ENCODE assay signal across 8 cellular contexts in genomic region chr9:132350861-132351315, GRCh38. TPM values are rescaled to one million over a fixed set of nuclear protein-coding genes. Genes with fewer than 3 reads are reported as not detected.
DNase-seq lines count a peak whose midpoint lies in the region; ATAC-seq and TF ChIP-seq lines count a peak whose summit lies in the region.

No MANE protein-coding gene starts in this region.

- H3K4me1 ChIP-seq in psoas muscle: peaks cover 39% of the 10 kb centered on the region

- no peaks in the 10 kb centered on the region for H3K27me3 ChIP-seq in psoas muscle (ENCODE audit: insufficient read depth in 3 of 3, low read length in 2 of 3)

- DNase-seq in MV-4-11 (lab: John Stamatoyannopoulos, UW) (peak; percentile 66), choroid plexus epithelial cell (ENCODE audit: low read depth) (peak; percentile 56), psoas muscle (no peak), NCI-H2196 (lab: John Stamatoyannopoulos, UW; ENCODE audit: unreplicated experiment) (no peak), KBM-7 (no peak), NCI-H1694 treated with DMSO at 0.1 percent for 48 hours (lab: John Stamatoyannopoulos, UW) (no peak)

- 52 to 62% (median 54%) methylated on average over 6 of the region's 6 CpGs for WGBS in psoas muscle, 3 donors

- no peaks in the 10 kb centered on the region for H3K9me3 ChIP-seq in psoas muscle

- intact Hi-C loops in psoas muscle (cut with DNase I): loop anchor here in 1 of 2 donors (5.0 kb wide), 1 partner anchor 56 kb away; the partner anchor contains the start of gene TTF1

- in situ Hi-C loops in KBM-7 (cut with MboI; ENCODE audit: low pct_unique_long_range_greater_than_20kb, low sequenced_read_pairs): no loop called here

- ATAC-seq in psoas muscle (no peak), HG02885 (IDR thresholded peaks at IDR 0.05; ENCODE audit: poor library complexity, unreplicated experiment) (no peak)

- TF ChIP-seq CTCF in choroid plexus epithelial cell (conservative IDR thresholded peaks at IDR 0.05; ENCODE audit: low read depth, low read length): no peak
- TF ChIP-seq CTCF in psoas muscle (IDR thresholded peaks at IDR 0.05): no peak

- H3K27ac ChIP-seq in psoas muscle: no peak overlapping the region

- H3K4me3 ChIP-seq in GM08714 (ENCODE audit: low read length) (peak overlapping the region; percentile 25; the same call in 1 of the 2 replicates), choroid plexus epithelial cell (ENCODE audit: low read depth, low read length) (peak overlapping the region; percentile 17), psoas muscle (peak overlapping the region; percentile 35)

- peaks cover 16 to 75% of the 10 kb centered on the region in 2 donors for H3K36me3 ChIP-seq in psoas muscle (ENCODE audit: insufficient read depth in 1 of 2, low read depth in 1 of 2)

RNA-seq across cellular contexts. Expression of gene SETX, which starts 3.9 kb away (rescaled TPM):
- 10 to 100 TPM; 20.6 to 26.8 (median 22.7) TPM for total RNA-seq in psoas muscle
- 10 to 100 TPM; 10.0 to 20.4 (median 19.8) TPM for polyA plus RNA-seq in psoas muscle

RNA-seq across cellular contexts. Expression of gene TTF1, which starts 55.8 kb away (rescaled TPM):
- total RNA-seq in psoas muscle: 10 to 100 TPM; 11.1 to 15.3 (median 12.0) TPM
- polyA plus RNA-seq in psoas muscle: 10 to 100 TPM; 21.5 to 33.8 (median 22.4) TPM

RNA-seq across cellular contexts. Expression of gene CFAP77, which starts 59.1 kb away (rescaled TPM):
- not detected for total RNA-seq in psoas muscle
- polyA plus RNA-seq in psoas muscle: not detected

Comparison
In these comparisons a context has a peak if more than half of its experiments do, and no peak if none do; other contexts are left out.
1. DNase-seq: peak in MV-4-11 (single experiment) and choroid plexus epithelial cell (single experiment); none in psoas muscle (0 of 2), NCI-H2196 (single experiment), KBM-7 (single experiment) and NCI-H1694 treated with DMSO at 0.1 percent for 48 hours (single experiment).
2. Peak in every context shown above with its lines, with median percentiles within 50 percentile points of each other: H3K4me3 ChIP-seq.